Comparison of ENCODE assay signal across 9 cellular contexts in the genomic region with DNA sequence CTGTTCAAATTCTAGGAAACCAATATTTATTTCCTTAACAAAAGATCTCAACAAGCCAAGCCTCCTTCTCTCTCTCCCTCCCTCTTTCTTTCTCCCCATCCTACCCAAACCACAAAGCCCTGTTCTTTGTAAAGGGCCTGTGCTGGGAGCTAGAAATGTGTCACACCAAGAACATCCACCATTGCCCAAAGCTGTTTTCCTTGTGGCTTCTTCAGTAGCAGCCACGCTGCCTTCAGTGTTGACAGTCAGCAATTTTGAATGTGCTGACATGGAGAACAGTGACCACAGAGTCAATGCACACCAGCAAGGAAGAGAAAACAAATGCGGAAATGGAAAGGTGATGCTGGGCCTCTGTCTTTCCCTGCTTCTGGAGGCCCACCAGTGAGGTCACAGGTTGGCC.
DNase-seq lines count a peak whose midpoint lies in the region; ATAC-seq, FAIRE-seq and TF ChIP-seq lines count a peak whose summit lies in the region.
"Had no signal": no experiment of that assay in that cellular context is flagged by ENCODE, and none has a peak within 500 bp of the region (broad histone marks: within the 10 kb centered on the region; RNA-seq: fewer than 3 reads in every experiment).

No MANE protein-coding gene starts in this region.

- DNase-seq in activated naive CD4-positive, alpha-beta T cell treated with anti-CD3 and anti-CD28 coated beads for 36 hours: peak; percentile 29
- DNase-seq in activated naive CD4-positive, alpha-beta T cell (lab: John Stamatoyannopoulos, UW): no peak
- peak; percentile 85 for DNase-seq in MV-4-11 (lab: John Stamatoyannopoulos, UW)
- no peak for DNase-seq in chondrocyte (ENCODE audit: low spot score)
- DNase-seq in stimulated activated naive B cell treated with anti-CD40 and anti-IgM and Interleukin-4, amounts not matched to agents 10 μg/mL and 1 μg/mL and 100 μg/mL, for 72 hours: peak; percentile 15
- DNase-seq in GM12891 (ENCODE audit: insufficient read length, low spot score): no peak
- DNase-seq in vagina (ENCODE audit: extremely low spot score in 2 of 2): no peak

- intact Hi-C loops in activated naive CD4-positive, alpha-beta T cell treated with anti-CD3 and anti-CD28 coated beads for 36 hours (cut with micrococcal nuclease): no loop called here
- intact Hi-C loops in vagina (cut with DNase I): no loop called here

- no peak for FAIRE-seq in GM12891 (lab: Jason Lieb, UNC)

- no peaks in the 10 kb centered on the region for H3K36me3 ChIP-seq in vagina

- H3K9me3 Mint-ChIP-seq in activated naive CD4-positive, alpha-beta T cell treated with anti-CD3 and anti-CD28 coated beads for 36 hours: no peaks in the 10 kb centered on the region
- H3K9me3 Mint-ChIP-seq in chondrocyte (ENCODE audit: low read depth): no peaks in the 10 kb centered on the region
- peaks cover 0 to 3% of the 10 kb centered on the region in 2 donors for H3K9me3 Mint-ChIP-seq in stimulated activated naive B cell treated with anti-CD40 and anti-IgM and Interleukin-4, amounts not matched to agents 10 μg/mL and 1 μg/mL and 100 μg/mL, for 72 hours

- no peak overlapping the region for H3K4me3 ChIP-seq in vagina
- H3K4me3 ChIP-seq: lung had no signal

- no peaks in the 10 kb centered on the region for H3K9me3 ChIP-seq in vagina

- TF ChIP-seq CTCF in chondrocyte (IDR thresholded peaks at IDR 0.05) (no peak), vagina (IDR thresholded peaks at IDR 0.05) (no peak)

- no peaks in the 10 kb centered on the region for H3K36me3 Mint-ChIP-seq in activated naive CD4-positive, alpha-beta T cell treated with anti-CD3 and anti-CD28 coated beads for 36 hours (ENCODE audit: low read depth)
- H3K36me3 Mint-ChIP-seq in chondrocyte (ENCODE audit: low read depth): no peaks in the 10 kb centered on the region
- peaks cover 2 to 5% of the 10 kb centered on the region in 2 donors for H3K36me3 Mint-ChIP-seq in stimulated activated naive B cell treated with anti-CD40 and anti-IgM and Interleukin-4, amounts not matched to agents 10 μg/mL and 1 μg/mL and 100 μg/mL, for 72 hours

- H3K4me1 Mint-ChIP-seq in activated naive CD4-positive, alpha-beta T cell treated with anti-CD3 and anti-CD28 coated beads for 36 hours (ENCODE audit: low read depth): peaks cover 25% of the 10 kb centered on the region
- peaks cover 26% of the 10 kb centered on the region for H3K4me1 Mint-ChIP-seq in chondrocyte (ENCODE audit: low read depth)
- peaks cover 29 to 51% of the 10 kb centered on the region in 2 donors for H3K4me1 Mint-ChIP-seq in stimulated activated naive B cell treated with anti-CD40 and anti-IgM and Interleukin-4, amounts not matched to agents 10 μg/mL and 1 μg/mL and 100 μg/mL, for 72 hours

- H3K4me1 ChIP-seq in vagina: peaks cover 14% of the 10 kb centered on the region

- peak; percentile 40 to 47 for ATAC-seq in stimulated activated naive B cell treated with anti-CD40 and anti-IgM and Interleukin-4, amounts not matched to agents 10 μg/mL and 1 μg/mL and 100 μg/mL, for 72 hours (replicated peaks)
- ATAC-seq in GM21529 (IDR thresholded peaks at IDR 0.05; ENCODE audit: unreplicated experiment): no peak

- H3K27me3 ChIP-seq in vagina: no peaks in the 10 kb centered on the region

- peak overlapping the region; percentile 38 for H3K27ac Mint-ChIP-seq in activated naive CD4-positive, alpha-beta T cell treated with anti-CD3 and anti-CD28 coated beads for 36 hours
- H3K27ac Mint-ChIP-seq in chondrocyte (ENCODE audit: unreplicated experiment): peak overlapping the region; percentile 8
- H3K27ac Mint-ChIP-seq in stimulated activated naive B cell treated with anti-CD40 and anti-IgM and Interleukin-4, amounts not matched to agents 10 μg/mL and 1 μg/mL and 100 μg/mL, for 72 hours: peak overlapping the region; percentile 73

- CTCF ChIA-PET in activated naive CD4-positive, alpha-beta T cell treated with anti-CD3 and anti-CD28 coated beads for 36 hours (lab: Charles Lee): no interaction called here

- H3K27me3 Mint-ChIP-seq in activated naive CD4-positive, alpha-beta T cell treated with anti-CD3 and anti-CD28 coated beads for 36 hours (ENCODE audit: low read depth): no peaks in the 10 kb centered on the region
- no peaks in the 10 kb centered on the region for H3K27me3 Mint-ChIP-seq in chondrocyte (ENCODE audit: low read depth)
- H3K27me3 Mint-ChIP-seq in stimulated activated naive B cell treated with anti-CD40 and anti-IgM and Interleukin-4, amounts not matched to agents 10 μg/mL and 1 μg/mL and 100 μg/mL, for 72 hours: peaks cover 0 to 9% of the 10 kb centered on the region in 2 donors

- H3K4me3 Mint-ChIP-seq in activated naive CD4-positive, alpha-beta T cell treated with anti-CD3 and anti-CD28 coated beads for 36 hours: no peak overlapping the region
- no peak overlapping the region for H3K4me3 Mint-ChIP-seq in chondrocyte (ENCODE audit: unreplicated experiment)
- peak overlapping the region; percentile 0 to 24 for H3K4me3 Mint-ChIP-seq in stimulated activated naive B cell treated with anti-CD40 and anti-IgM and Interleukin-4, amounts not matched to agents 10 μg/mL and 1 μg/mL and 100 μg/mL, for 72 hours

- no peak overlapping the region for H3K27ac ChIP-seq in vagina

- no peak for TF ChIP-seq POLR2A in GM12891 (IDR thresholded peaks at IDR 0.05; ENCODE audit: low read depth, low read length)
- no peak for TF ChIP-seq POLR2A in vagina (IDR thresholded peaks at IDR 0.05)

TF ChIP-seq in GM12891, 5 proteins besides CTCF, POLR2A, EP300 and RAD21:
- TF ChIP-seq PAX5 (IDR thresholded peaks at IDR 0.05; ENCODE audit: insufficient read depth, low read length, severe bottlenecking) (no peak), TAF1 (IDR thresholded peaks at IDR 0.05; ENCODE audit: low read depth, low read length) (no peak), POLR2AphosphoS5 (IDR thresholded peaks at IDR 0.05; ENCODE audit: low read depth, low read length) (no peak), SPI1 (IDR thresholded peaks at IDR 0.05; ENCODE audit: low read depth, low read length) (no peak), POU2F2 (IDR thresholded peaks at IDR 0.05; ENCODE audit: low read depth, low read length) (no peak)
TF ChIP-seq in GM12891: peak in this region for 0.

Comparison
In these comparisons a context has a peak if more than half of its experiments do, and no peak if none do; other contexts are left out.
1. DNase-seq: peak in activated naive CD4-positive, alpha-beta T cell treated with anti-CD3 and anti-CD28 coated beads for 36 hours (single experiment), MV-4-11 (single experiment) and stimulated activated naive B cell treated with anti-CD40 and anti-IgM and Interleukin-4, amounts not matched to agents 10 μg/mL and 1 μg/mL and 100 μg/mL, for 72 hours (single experiment); none in activated naive CD4-positive, alpha-beta T cell (0 of 4), chondrocyte (single experiment), GM12891 (single experiment) and vagina (0 of 2).
2. H3K27ac Mint-ChIP-seq: peak in every context shown above with its lines; median percentile 73 in stimulated activated naive B cell treated with anti-CD40 and anti-IgM and Interleukin-4, amounts not matched to agents 10 μg/mL and 1 μg/mL and 100 μg/mL, for 72 hours; 38 in activated naive CD4-positive, alpha-beta T cell treated with anti-CD3 and anti-CD28 coated beads for 36 hours; 8 in chondrocyte.
3. H3K4me3 Mint-ChIP-seq: peak in stimulated activated naive B cell treated with anti-CD40 and anti-IgM and Interleukin-4, amounts not matched to agents 10 μg/mL and 1 μg/mL and 100 μg/mL, for 72 hours (2 of 2); none in activated naive CD4-positive, alpha-beta T cell treated with anti-CD3 and anti-CD28 coated beads for 36 hours (single experiment) and chondrocyte (single experiment).